Comparison of ENCODE assay signal across 1 cellular context in the genomic region with DNA sequence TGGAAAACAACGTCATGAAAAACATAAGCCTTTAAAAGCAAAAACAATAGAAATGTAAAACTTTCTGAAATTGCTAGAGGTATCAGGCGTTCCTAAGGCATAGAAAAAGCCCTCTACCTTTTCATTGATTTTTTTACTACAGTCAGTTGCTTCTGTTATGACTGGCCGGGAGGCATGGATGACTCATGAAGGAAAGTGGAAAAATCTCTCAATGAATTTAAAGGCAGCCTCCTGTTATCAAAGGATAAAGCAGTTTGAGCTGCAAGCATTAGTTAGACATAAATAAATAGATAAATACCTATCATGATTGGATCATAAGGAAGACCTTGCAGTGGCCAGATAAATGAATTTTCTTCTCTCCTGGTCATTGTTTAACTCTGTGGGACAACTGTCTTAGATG.
TF ChIP-seq lines count a peak whose summit lies in the region.

No MANE protein-coding gene starts in this region.

TF ChIP-seq in GM12878, 131 proteins besides CTCF, POLR2A, EP300 and RAD21 (continued from another document):
- TF ChIP-seq, protein P1, sequence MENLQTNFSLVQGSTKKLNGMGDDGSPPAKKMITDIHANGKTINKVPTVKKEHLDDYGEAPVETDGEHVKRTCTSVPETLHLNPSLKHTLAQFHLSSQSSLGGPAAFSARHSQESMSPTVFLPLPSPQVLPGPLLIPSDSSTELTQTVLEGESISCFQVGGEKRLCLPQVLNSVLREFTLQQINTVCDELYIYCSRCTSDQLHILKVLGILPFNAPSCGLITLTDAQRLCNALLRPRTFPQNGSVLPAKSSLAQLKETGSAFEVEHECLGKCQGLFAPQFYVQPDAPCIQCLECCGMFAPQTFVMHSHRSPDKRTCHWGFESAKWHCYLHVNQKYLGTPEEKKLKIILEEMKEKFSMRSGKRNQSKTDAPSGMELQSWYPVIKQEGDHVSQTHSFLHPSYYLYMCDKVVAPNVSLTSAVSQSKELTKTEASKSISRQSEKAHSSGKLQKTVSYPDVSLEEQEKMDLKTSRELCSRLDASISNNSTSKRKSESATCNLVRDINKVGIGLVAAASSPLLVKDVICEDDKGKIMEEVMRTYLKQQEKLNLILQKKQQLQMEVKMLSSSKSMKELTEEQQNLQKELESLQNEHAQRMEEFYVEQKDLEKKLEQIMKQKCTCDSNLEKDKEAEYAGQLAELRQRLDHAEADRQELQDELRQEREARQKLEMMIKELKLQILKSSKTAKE (IDR thresholded peaks at IDR 0.05; ENCODE audit: low read depth, poor library complexity, severe bottlenecking): no peak
